27 cellular contexts compared by ENCODE assay signal in genomic region chrX:2741386-2741785, GRCh38. TPM values are rescaled to one million over a fixed set of nuclear protein-coding genes. Genes with fewer than 3 reads are reported as not detected.
"Had no signal": no experiment of that assay in that cellular context is flagged by ENCODE, and none has a peak within 500 bp of the region (broad histone marks: within the 10 kb centered on the region; RNA-seq: fewer than 3 reads in every experiment).

No MANE protein-coding gene starts in this region.

- H3K4me3 ChIP-seq: coronary artery, esophagus muscularis mucosa, gastrocnemius medialis, heart right ventricle had no signal

- DNase-seq: activated CD4-positive, alpha-beta T cell treated with anti-CD3 and anti-CD28 coated beads for 36 hours; activated CD4-positive, alpha-beta T cell treated with anti-CD3 and anti-CD28 coated beads, Interleukin-2, amount 50 U/mL, for 1 hour; activated CD4-positive, alpha-beta T cell treated with anti-CD3 and anti-CD28 coated beads, Interleukin-2, amount 50 U/mL, for 48 hours; activated CD4-positive, CD25-positive, alpha-beta regulatory T cell; activated CD4-positive, CD25-positive, alpha-beta regulatory T cell treated with anti-CD3 and anti-CD28 coated beads, Interleukin-2, amount 50 U/mL, for 72 hours; activated CD8-positive, alpha-beta memory T cell treated with anti-CD3 and anti-CD28 coated beads for 24 hours; activated CD8-positive, alpha-beta T cell treated with anti-CD3 and anti-CD28 coated beads for 36 hours; activated effector memory CD4-positive, alpha-beta T cell treated with anti-CD3 and anti-CD28 coated beads, Interleukin-2, amount 50 U/mL, for 16 hours; activated naive CD4-positive, alpha-beta T cell treated with anti-CD3 and anti-CD28 coated beads, Interleukin-2, amount 10 ng/mL, durations not matched to agents 7 days and 5 days; activated T-cell treated with anti-CD3 and anti-CD28 coated beads, Interleukin-2, amount 50 U/mL, for 24 hours; amniotic stem cell; anterior cingulate cortex; brain microvascular endothelial cell; effector CD4-positive, alpha-beta T cell; effector memory CD8-positive, alpha-beta T cell; erythroblast; foreskin keratinocyte; gastrocnemius medialis; heart right ventricle; T-helper 2 cell had no signal

- H3K27ac ChIP-seq: brain microvascular endothelial cell, coronary artery, esophagus muscularis mucosa, foreskin keratinocyte, gastrocnemius medialis, heart right ventricle had no signal

- H3K4me1 Mint-ChIP-seq: activated naive CD4-positive, alpha-beta T cell treated with anti-CD3 and anti-CD28 coated beads, Interleukin-2, amount 10 ng/mL, durations not matched to agents 7 days and 5 days had no signal

- H3K4me1 ChIP-seq: gastrocnemius medialis had no signal

- H3K4me3 Mint-ChIP-seq: activated CD4-positive, alpha-beta T cell treated with anti-CD3 and anti-CD28 coated beads for 36 hours; activated CD8-positive, alpha-beta T cell treated with anti-CD3 and anti-CD28 coated beads for 36 hours; activated naive CD4-positive, alpha-beta T cell treated with anti-CD3 and anti-CD28 coated beads, Interleukin-2, amount 10 ng/mL, durations not matched to agents 7 days and 5 days; activated naive CD8-positive, alpha-beta T cell; activated T-cell treated with anti-CD3 and anti-CD28 coated beads, Interleukin-2, amount 50 U/mL, for 24 hours; central memory CD8-positive, alpha-beta T cell; dendritic cell treated with granulocyte-macrophage colony-stimulating factor and Interleukin-4, amounts not matched to agents 40 ng/mL and 50 ng/mL, for 4 days; effector memory CD8-positive, alpha-beta T cell had no signal

- H3K9me3 Mint-ChIP-seq: activated CD8-positive, alpha-beta T cell treated with anti-CD3 and anti-CD28 coated beads for 36 hours; activated naive CD4-positive, alpha-beta T cell treated with anti-CD3 and anti-CD28 coated beads, Interleukin-2, amount 10 ng/mL, durations not matched to agents 7 days and 5 days; activated T-cell treated with anti-CD3 and anti-CD28 coated beads, Interleukin-2, amount 50 U/mL, for 24 hours; activated T-helper 2 cell treated with anti-CD3 and anti-CD28 coated beads, Interferon-gamma antibody, Interleukin-2, Interleukin-4, amounts not matched to agents 10 μg/mL and 5 μg/mL and 100 μg/mL, durations not matched to agents 14 hours and 24 hours and 36 hours; central memory CD8-positive, alpha-beta T cell; dendritic cell treated with granulocyte-macrophage colony-stimulating factor and Interleukin-4, amounts not matched to agents 40 ng/mL and 50 ng/mL, for 4 days; effector memory CD8-positive, alpha-beta T cell had no signal

- H3K27ac Mint-ChIP-seq: activated CD4-positive, alpha-beta T cell treated with anti-CD3 and anti-CD28 coated beads for 36 hours; activated CD8-positive, alpha-beta T cell treated with anti-CD3 and anti-CD28 coated beads for 36 hours; activated naive CD4-positive, alpha-beta T cell treated with anti-CD3 and anti-CD28 coated beads, Interleukin-2, amount 10 ng/mL, durations not matched to agents 7 days and 5 days; activated naive CD8-positive, alpha-beta T cell; activated T-helper 2 cell treated with anti-CD3 and anti-CD28 coated beads, Interferon-gamma antibody, Interleukin-2, Interleukin-4, amounts not matched to agents 10 μg/mL and 5 μg/mL and 100 μg/mL, durations not matched to agents 14 hours and 24 hours and 36 hours; dendritic cell treated with granulocyte-macrophage colony-stimulating factor and Interleukin-4, amounts not matched to agents 40 ng/mL and 50 ng/mL, for 4 days had no signal

- H3K9me3 ChIP-seq: esophagus muscularis mucosa, gastrocnemius medialis, heart right ventricle had no signal

- H3K27me3 Mint-ChIP-seq: activated CD4-positive, alpha-beta T cell treated with anti-CD3 and anti-CD28 coated beads for 36 hours; activated CD8-positive, alpha-beta T cell treated with anti-CD3 and anti-CD28 coated beads for 36 hours; activated naive CD4-positive, alpha-beta T cell treated with anti-CD3 and anti-CD28 coated beads, Interleukin-2, amount 10 ng/mL, durations not matched to agents 7 days and 5 days; activated naive CD8-positive, alpha-beta T cell; activated T-cell treated with anti-CD3 and anti-CD28 coated beads, Interleukin-2, amount 50 U/mL, for 24 hours; central memory CD8-positive, alpha-beta T cell; dendritic cell treated with granulocyte-macrophage colony-stimulating factor and Interleukin-4, amounts not matched to agents 40 ng/mL and 50 ng/mL, for 4 days; effector memory CD8-positive, alpha-beta T cell had no signal

RNA-seq across cellular contexts. Expression of gene XG, which starts 10.5 kb away (rescaled TPM):
- total RNA-seq: activated CD4-positive, alpha-beta T cell treated with anti-CD3 and anti-CD28 coated beads for 36 hours; activated CD8-positive, alpha-beta T cell treated with anti-CD3 and anti-CD28 coated beads for 36 hours; activated T-helper 2 cell treated with anti-CD3 and anti-CD28 coated beads, Interferon-gamma antibody, Interleukin-2, Interleukin-4, amounts not matched to agents 10 μg/mL and 5 μg/mL and 100 μg/mL, durations not matched to agents 14 hours and 24 hours and 36 hours; cerebellum had no signal
